In the genomic region with DNA sequence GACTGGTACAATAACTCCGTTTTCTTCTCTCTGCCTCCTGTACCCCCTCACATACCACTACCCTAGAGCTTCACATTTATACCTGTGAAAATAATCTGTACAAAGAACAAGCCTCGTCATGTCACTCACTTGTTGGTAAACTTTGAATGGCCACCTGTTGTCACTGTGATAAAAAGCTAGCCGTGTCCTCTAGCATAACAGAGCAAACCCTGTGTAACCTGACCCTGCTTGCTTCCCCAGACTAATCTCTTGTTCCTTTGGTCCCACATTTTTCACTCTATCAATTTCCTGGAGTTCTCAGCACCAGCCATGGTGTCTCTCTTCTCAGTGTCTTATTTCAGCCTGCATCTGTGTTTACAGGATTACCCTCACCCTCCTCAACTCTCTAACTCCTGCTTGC, we compare ENCODE assay signal across 1 cellular context.
TF ChIP-seq lines count a peak whose summit lies in the region.

No MANE protein-coding gene starts in this region.

TF ChIP-seq in HepG2, 621 proteins besides CTCF, POLR2A, EP300 and RAD21 (continued from another document):
- TF ChIP-seq ZNF687 (CRISPR knock-in tag; IDR thresholded peaks at IDR 0.05) (no peak), MEIS2 (CRISPR knock-in tag; IDR thresholded peaks at IDR 0.05) (no peak), ELF4 (CRISPR knock-in tag; IDR thresholded peaks at IDR 0.05; ENCODE audit: borderline replicate concordance) (no peak), CENPT (CRISPR knock-in tag; IDR thresholded peaks at IDR 0.05; ENCODE audit: low read depth) (no peak), RBM39 (IDR thresholded peaks at IDR 0.05; ENCODE audit: low read depth, low read length, poor library complexity, severe bottlenecking) (no peak), ZNF879 (CRISPR knock-in tag; IDR thresholded peaks at IDR 0.05) (no peak), ZNF160 (CRISPR knock-in tag; IDR thresholded peaks at IDR 0.05) (no peak), HMGXB4 (CRISPR knock-in tag; IDR thresholded peaks at IDR 0.05; ENCODE audit: borderline replicate concordance in 1 of 2, low read depth in 1 of 2) (no peak)
- TF ChIP-seq, protein P1, sequence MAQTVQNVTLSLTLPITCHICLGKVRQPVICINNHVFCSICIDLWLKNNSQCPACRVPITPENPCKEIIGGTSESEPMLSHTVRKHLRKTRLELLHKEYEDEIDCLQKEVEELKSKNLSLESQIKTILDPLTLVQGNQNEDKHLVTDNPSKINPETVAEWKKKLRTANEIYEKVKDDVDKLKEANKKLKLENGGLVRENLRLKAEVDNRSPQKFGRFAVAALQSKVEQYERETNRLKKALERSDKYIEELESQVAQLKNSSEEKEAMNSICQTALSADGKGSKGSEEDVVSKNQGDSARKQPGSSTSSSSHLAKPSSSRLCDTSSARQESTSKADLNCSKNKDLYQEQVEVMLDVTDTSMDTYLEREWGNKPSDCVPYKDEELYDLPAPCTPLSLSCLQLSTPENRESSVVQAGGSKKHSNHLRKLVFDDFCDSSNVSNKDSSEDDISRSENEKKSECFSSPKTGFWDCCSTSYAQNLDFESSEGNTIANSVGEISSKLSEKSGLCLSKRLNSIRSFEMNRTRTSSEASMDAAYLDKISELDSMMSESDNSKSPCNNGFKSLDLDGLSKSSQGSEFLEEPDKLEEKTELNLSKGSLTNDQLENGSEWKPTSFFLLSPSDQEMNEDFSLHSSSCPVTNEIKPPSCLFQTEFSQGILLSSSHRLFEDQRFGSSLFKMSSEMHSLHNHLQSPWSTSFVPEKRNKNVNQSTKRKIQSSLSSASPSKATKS (CRISPR knock-in tag; IDR thresholded peaks at IDR 0.05), result no peak
